9 cellular contexts compared by ENCODE assay signal in the genomic region with DNA sequence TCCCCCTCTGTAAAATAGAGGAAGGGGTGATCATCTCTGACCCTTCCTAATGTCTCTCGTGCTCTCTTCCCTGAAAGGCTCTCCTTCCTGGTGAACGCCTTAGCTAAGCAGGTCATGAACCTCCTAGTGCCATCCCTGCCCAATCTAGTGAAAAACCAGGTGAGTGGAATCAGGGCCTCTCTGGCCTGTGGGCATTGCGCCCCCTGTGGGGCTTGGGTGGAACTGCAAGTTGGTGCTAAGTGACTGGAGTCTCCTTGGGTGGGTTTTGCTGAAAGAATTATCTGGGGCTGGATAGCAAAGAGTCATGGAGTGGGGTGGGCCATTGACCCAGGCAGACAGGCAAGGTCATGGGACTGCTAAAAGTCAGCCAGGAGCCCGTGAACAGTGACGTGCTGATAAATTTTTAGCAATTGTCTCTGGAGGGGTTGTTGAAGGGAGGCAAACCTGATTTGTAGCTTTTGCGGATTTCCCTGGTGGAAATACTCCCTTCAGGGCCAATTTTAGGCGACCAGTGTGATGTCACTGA. TPM values are rescaled to one million over a fixed set of nuclear protein-coding genes. Genes with fewer than 3 reads are reported as not detected.
A peak's percentile ranks its signal among the peaks of the same experiment; 100 is the strongest.
DNase-seq lines count a peak whose midpoint lies in the region; ATAC-seq and TF ChIP-seq lines count a peak whose summit lies in the region.
"Had no signal": no experiment of that assay in that cellular context is flagged by ENCODE, and none has a peak within 500 bp of the region (broad histone marks: within the 10 kb centered on the region; RNA-seq: fewer than 3 reads in every experiment).

No MANE protein-coding gene starts in this region.

- no peak overlapping the region for H3K4me3 ChIP-seq in CD8-positive, alpha-beta T cell (ENCODE audit: low read depth, low read length)
- no peak overlapping the region for H3K4me3 ChIP-seq in iPS DF 6.9 (ENCODE audit: low read length)

- intact Hi-C loops in CD8-positive, alpha-beta T cell (cut with DNase I, micrococcal nuclease) = loop anchor here in 1 of 2 experiments (1.0 to 10.0 kb wide), 2 partner anchors 390 to 617 kb away; a partner anchor contains a TSS

- peaks cover 9% of the 10 kb centered on the region for H3K27me3 Mint-ChIP-seq in CD8-positive, alpha-beta T cell (ENCODE audit: low read depth)
- H3K27me3 Mint-ChIP-seq in activated naive CD8-positive, alpha-beta T cell treated with anti-CD3 and anti-CD28 coated beads, Interleukin-2, amount 10 ng/mL, durations not matched to agents 7 days and 5 days = peaks cover 21% of the 10 kb centered on the region

- H3K9me3 Mint-ChIP-seq in CD8-positive, alpha-beta T cell = no peaks in the 10 kb centered on the region
- H3K9me3 Mint-ChIP-seq in activated naive CD8-positive, alpha-beta T cell treated with anti-CD3 and anti-CD28 coated beads, Interleukin-2, amount 10 ng/mL, durations not matched to agents 7 days and 5 days = no peaks in the 10 kb centered on the region

- no peaks in the 10 kb centered on the region for H3K36me3 Mint-ChIP-seq in CD8-positive, alpha-beta T cell
- H3K36me3 Mint-ChIP-seq in activated naive CD8-positive, alpha-beta T cell treated with anti-CD3 and anti-CD28 coated beads, Interleukin-2, amount 10 ng/mL, durations not matched to agents 7 days and 5 days = no peaks in the 10 kb centered on the region

- no peaks in the 10 kb centered on the region for H3K4me1 ChIP-seq in CD8-positive, alpha-beta T cell (ENCODE audit: insufficient read depth, low read length)
- no peaks in the 10 kb centered on the region; the same call in 1 of the 2 replicates for H3K4me1 ChIP-seq in iPS DF 6.9 (ENCODE audit: control insufficient read depth, insufficient read depth, low read length)

- H3K4me3 Mint-ChIP-seq in CD8-positive, alpha-beta T cell = no peak overlapping the region
- H3K4me3 Mint-ChIP-seq in activated naive CD8-positive, alpha-beta T cell treated with anti-CD3 and anti-CD28 coated beads, Interleukin-2, amount 10 ng/mL, durations not matched to agents 7 days and 5 days = no peak overlapping the region

- H3K4me1 Mint-ChIP-seq in CD8-positive, alpha-beta T cell (ENCODE audit: low read depth) = no peaks in the 10 kb centered on the region
- no peaks in the 10 kb centered on the region for H3K4me1 Mint-ChIP-seq in activated naive CD8-positive, alpha-beta T cell treated with anti-CD3 and anti-CD28 coated beads, Interleukin-2, amount 10 ng/mL, durations not matched to agents 7 days and 5 days

- no peak overlapping the region for H3K27ac ChIP-seq in CD8-positive, alpha-beta T cell (ENCODE audit: low read depth, low read length)
- no peak overlapping the region for H3K27ac ChIP-seq in iPS DF 6.9 (ENCODE audit: low read length)

- DNase-seq in CD8-positive, alpha-beta T cell = peak; percentile 46 to 76 (median 60)
- DNase-seq in HPDE6-E6E7 (ENCODE audit: extremely low spot score) = peak; percentile 41
- peak; percentile 39 to 68 for DNase-seq in SW 1271 (lab: John Stamatoyannopoulos, UW)
- peak; percentile 82 for DNase-seq in activated naive CD8-positive, alpha-beta T cell treated with anti-CD3 and anti-CD28 coated beads, Interleukin-2, amount 10 ng/mL, durations not matched to agents 7 days and 5 days
- DNase-seq in iPS DF 6.9 (ENCODE audit: low read depth, low spot score) = peak; percentile 70
- peak; percentile 57 to 62 for DNase-seq in stimulated activated CD4-positive, alpha-beta T cell treated with anti-CD3 and anti-CD28 coated beads, Interleukin-1b, Interleukin-23, amount 100 ng/mL, for 4 hours (ENCODE audit: low read depth in 2 of 2)

- ATAC-seq in CD8-positive, alpha-beta T cell = peak; percentile 51
- peak; percentile 70 for ATAC-seq in activated naive CD8-positive, alpha-beta T cell treated with anti-CD3 and anti-CD28 coated beads, Interleukin-2, amount 10 ng/mL, durations not matched to agents 7 days and 5 days (ENCODE audit: low read depth)
- ATAC-seq in HG03469 (IDR thresholded peaks at IDR 0.05; ENCODE audit: unreplicated experiment) (no peak), HG03378 (IDR thresholded peaks at IDR 0.05; ENCODE audit: unreplicated experiment) (no peak)

- H3K9me3 ChIP-seq in CD8-positive, alpha-beta T cell (ENCODE audit: low read length) = no peaks in the 10 kb centered on the region
- no peaks in the 10 kb centered on the region for H3K9me3 ChIP-seq in iPS DF 6.9 (ENCODE audit: control insufficient read depth, insufficient read depth, low read length)

- H3K27ac Mint-ChIP-seq in CD8-positive, alpha-beta T cell = no peak overlapping the region
- no peak overlapping the region for H3K27ac Mint-ChIP-seq in activated naive CD8-positive, alpha-beta T cell treated with anti-CD3 and anti-CD28 coated beads, Interleukin-2, amount 10 ng/mL, durations not matched to agents 7 days and 5 days

- H3K36me3 ChIP-seq in CD8-positive, alpha-beta T cell (ENCODE audit: insufficient read depth, low read length) = no peaks in the 10 kb centered on the region
- H3K36me3 ChIP-seq in iPS DF 6.9 (ENCODE audit: control insufficient read depth, insufficient read depth, low read length) = no peaks in the 10 kb centered on the region

- CTCF ChIA-PET in CD8-positive, alpha-beta T cell (lab: Charles Lee) = interaction anchor here (0.6 to 2.2 kb wide), 11 partner anchors 9 to 753 kb away, joined by 3 to 12 read pairs (median 3); a partner anchor contains a TSS

- peak; percentile 99 for TF ChIP-seq CTCF in CD8-positive, alpha-beta T cell (IDR thresholded peaks at IDR 0.05)

- POLR2A ChIA-PET in CD8-positive, alpha-beta T cell (lab: Charles Lee) = no interaction called here
- POLR2A ChIA-PET in activated naive CD8-positive, alpha-beta T cell treated with anti-CD3 and anti-CD28 coated beads, Interleukin-2, amount 10 ng/mL, durations not matched to agents 7 days and 5 days (lab: Charles Lee) = no interaction called here

- no CpG with 5 or more reads among the region's 7 CpGs for WGBS in iPS DF 6.9 (ENCODE audit: insufficient coverage, insufficient read length)

- H3K27me3 ChIP-seq in CD8-positive, alpha-beta T cell (ENCODE audit: insufficient read depth, low read length) = no peaks in the 10 kb centered on the region
- H3K27me3 ChIP-seq in iPS DF 6.9 (ENCODE audit: control insufficient read depth, insufficient read depth, low read length) = no peaks in the 10 kb centered on the region

RNA-seq across cellular contexts. Expression of a gene that starts 8.9 kb away (rescaled TPM):
- total RNA-seq in CD8-positive, alpha-beta T cell = not detected
- not detected for total RNA-seq in activated naive CD8-positive, alpha-beta T cell treated with anti-CD3 and anti-CD28 coated beads, Interleukin-2, amount 10 ng/mL, durations not matched to agents 7 days and 5 days
- total RNA-seq: M059J had no signal

RNA-seq across cellular contexts. Expression of a gene that starts 56.1 kb away (rescaled TPM):
- not detected for total RNA-seq in CD8-positive, alpha-beta T cell
- not detected for total RNA-seq in activated naive CD8-positive, alpha-beta T cell treated with anti-CD3 and anti-CD28 coated beads, Interleukin-2, amount 10 ng/mL, durations not matched to agents 7 days and 5 days
- total RNA-seq: M059J had no signal

Comparison
In these comparisons a context has a peak if more than half of its experiments do, and no peak if none do; other contexts are left out.
1. ATAC-seq: peak in CD8-positive, alpha-beta T cell (single experiment) and activated naive CD8-positive, alpha-beta T cell treated with anti-CD3 and anti-CD28 coated beads, Interleukin-2, amount 10 ng/mL, durations not matched to agents 7 days and 5 days (single experiment); none in HG03469 (single experiment) and HG03378 (single experiment).
2. Peak in every context shown above with its lines, with median percentiles within 50 percentile points of each other: DNase-seq.